ENCODE assay signal across 8 cellular contexts in the genomic region with DNA sequence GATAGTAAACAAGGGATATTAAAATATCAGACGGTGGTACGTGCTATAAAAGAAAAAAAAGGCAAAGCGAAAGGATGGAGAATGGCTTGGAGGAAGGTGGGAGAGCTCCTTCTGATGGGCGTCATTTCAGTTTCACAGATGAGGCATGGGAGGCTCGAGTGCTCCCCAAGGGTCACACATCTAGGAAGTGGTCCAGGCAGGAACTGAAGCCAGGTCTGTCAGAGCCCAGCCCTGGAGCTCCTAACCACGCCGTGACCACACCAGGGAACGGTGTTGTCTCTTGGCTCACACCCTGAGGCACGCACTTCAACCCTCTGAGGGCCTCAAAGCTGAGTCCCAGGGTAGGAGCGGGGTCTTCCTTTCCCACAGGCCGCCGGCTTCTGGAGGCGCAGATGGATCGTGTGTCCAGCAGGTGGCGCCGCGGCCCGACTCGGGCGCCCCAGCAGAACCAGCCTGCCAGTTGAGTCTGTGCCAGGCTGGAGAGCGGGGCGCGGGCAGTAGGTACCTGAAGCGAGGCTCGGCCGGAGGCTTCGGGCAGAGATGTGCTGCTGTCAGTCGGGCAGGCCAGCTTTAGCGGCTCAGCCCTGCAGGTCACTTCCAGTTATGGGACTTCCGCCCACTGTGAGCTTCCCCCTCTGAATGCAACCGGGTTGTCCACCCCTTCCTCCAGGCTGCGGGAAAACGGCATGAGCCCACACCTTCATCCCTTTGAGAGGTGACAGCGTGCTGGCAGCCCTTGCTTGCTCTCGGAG.
DNase-seq lines count a peak whose midpoint lies in the region; ATAC-seq and TF ChIP-seq lines count a peak whose summit lies in the region.

No MANE protein-coding gene starts in this region.

- H3K4me1 Mint-ChIP-seq in activated CD8-positive, alpha-beta memory T cell treated with anti-CD3 and anti-CD28 coated beads, Interleukin-2, amount 10 ng/mL, durations not matched to agents 7 days and 5 days: peaks cover 2% of the 10 kb centered on the region
- H3K4me1 Mint-ChIP-seq in naive B cell: peaks cover 0 to 4% (median 3%) of the 10 kb centered on the region in 3 donors
- no peaks in the 10 kb centered on the region for H3K4me1 Mint-ChIP-seq in stimulated activated naive CD8-positive, alpha-beta T cell treated with anti-CD3 and anti-CD28 coated beads, Interleukin-15, amount 100 ng/mL, for 72 hours

- peak; percentile 85 for TF ChIP-seq CTCF in AG09319 (IDR thresholded peaks at IDR 0.05; ENCODE audit: low read depth, low read length)

- H3K36me3 Mint-ChIP-seq in activated CD8-positive, alpha-beta memory T cell treated with anti-CD3 and anti-CD28 coated beads, Interleukin-2, amount 10 ng/mL, durations not matched to agents 7 days and 5 days: no peaks in the 10 kb centered on the region
- H3K36me3 Mint-ChIP-seq in naive B cell: no peaks in the 10 kb centered on the region

- H3K27ac Mint-ChIP-seq in activated CD8-positive, alpha-beta memory T cell treated with anti-CD3 and anti-CD28 coated beads, Interleukin-2, amount 10 ng/mL, durations not matched to agents 7 days and 5 days: no peak overlapping the region
- H3K27ac Mint-ChIP-seq in naive B cell: peak overlapping the region in 3 of 6 donors; percentile 14 to 50 (median 38)
- no peak overlapping the region for H3K27ac Mint-ChIP-seq in stimulated activated naive CD8-positive, alpha-beta T cell treated with anti-CD3 and anti-CD28 coated beads, Interleukin-15, amount 100 ng/mL, for 72 hours

- DNase-seq in AG09319 (ENCODE audit: extremely low read depth, low read depth) (no peak), NCI-H526 treated with DMSO at 0.1 percent for 48 hours (lab: John Stamatoyannopoulos, UW) (peak; percentile 9), fibroblast of gingiva (ENCODE audit: low read depth) (peak; percentile 29), naive B cell (peak; percentile 28), dedifferentiated amniotic fluid mesenchymal stem cell (ENCODE audit: extremely low spot score) (no peak)
- peak; percentile 46 for DNase-seq in activated CD8-positive, alpha-beta memory T cell treated with anti-CD3 and anti-CD28 coated beads, Interleukin-2, amount 10 ng/mL, durations not matched to agents 7 days and 5 days
- peak; percentile 49 to 57 for DNase-seq in stimulated activated naive CD8-positive, alpha-beta T cell treated with anti-CD3 and anti-CD28 coated beads, Interleukin-15, amount 100 ng/mL, for 72 hours

- no peaks in the 10 kb centered on the region for H3K9me3 Mint-ChIP-seq in activated CD8-positive, alpha-beta memory T cell treated with anti-CD3 and anti-CD28 coated beads, Interleukin-2, amount 10 ng/mL, durations not matched to agents 7 days and 5 days (ENCODE audit: low read depth)
- peaks cover 0 to 26% (median 18%) of the 10 kb centered on the region in 7 donors for H3K9me3 Mint-ChIP-seq in naive B cell
- peaks cover 8 to 18% of the 10 kb centered on the region in 2 donors for H3K9me3 Mint-ChIP-seq in stimulated activated naive CD8-positive, alpha-beta T cell treated with anti-CD3 and anti-CD28 coated beads, Interleukin-15, amount 100 ng/mL, for 72 hours

- CTCF ChIA-PET in activated CD8-positive, alpha-beta memory T cell treated with anti-CD3 and anti-CD28 coated beads, Interleukin-2, amount 10 ng/mL, durations not matched to agents 7 days and 5 days (lab: Charles Lee): interaction anchor here (0.5 to 3.1 kb wide), 29 partner anchors 9 to 296 kb away, joined by 3 to 22 read pairs (median 3); a partner anchor contains a TSS

- no peak overlapping the region for H3K4me3 Mint-ChIP-seq in activated CD8-positive, alpha-beta memory T cell treated with anti-CD3 and anti-CD28 coated beads, Interleukin-2, amount 10 ng/mL, durations not matched to agents 7 days and 5 days
- H3K4me3 Mint-ChIP-seq in naive B cell: no peak overlapping the region
- no peak overlapping the region for H3K4me3 Mint-ChIP-seq in stimulated activated naive CD8-positive, alpha-beta T cell treated with anti-CD3 and anti-CD28 coated beads, Interleukin-15, amount 100 ng/mL, for 72 hours

- peaks cover 7% of the 10 kb centered on the region for H3K27me3 Mint-ChIP-seq in activated CD8-positive, alpha-beta memory T cell treated with anti-CD3 and anti-CD28 coated beads, Interleukin-2, amount 10 ng/mL, durations not matched to agents 7 days and 5 days
- H3K27me3 Mint-ChIP-seq in naive B cell: peaks cover 5 to 29% (median 24%) of the 10 kb centered on the region in 3 donors
- peaks cover 12% of the 10 kb centered on the region for H3K27me3 Mint-ChIP-seq in stimulated activated naive CD8-positive, alpha-beta T cell treated with anti-CD3 and anti-CD28 coated beads, Interleukin-15, amount 100 ng/mL, for 72 hours

- ATAC-seq in GM18867 (IDR thresholded peaks at IDR 0.05; ENCODE audit: unreplicated experiment) (peak; percentile 46), naive B cell (ENCODE audit: low read depth in 2 of 2) (peak; percentile 41 to 59)
- peak; percentile 77 for ATAC-seq in activated CD8-positive, alpha-beta memory T cell treated with anti-CD3 and anti-CD28 coated beads, Interleukin-2, amount 10 ng/mL, durations not matched to agents 7 days and 5 days
- peak; percentile 72 for ATAC-seq in stimulated activated naive CD8-positive, alpha-beta T cell treated with anti-CD3 and anti-CD28 coated beads, Interleukin-15, amount 100 ng/mL, for 72 hours

Comparison
In these comparisons a context has a peak if more than half of its experiments do, and no peak if none do; other contexts are left out.
1. DNase-seq: peak in NCI-H526 treated with DMSO at 0.1 percent for 48 hours (single experiment), activated CD8-positive, alpha-beta memory T cell treated with anti-CD3 and anti-CD28 coated beads, Interleukin-2, amount 10 ng/mL, durations not matched to agents 7 days and 5 days (single experiment), fibroblast of gingiva (single experiment), naive B cell (single experiment) and stimulated activated naive CD8-positive, alpha-beta T cell treated with anti-CD3 and anti-CD28 coated beads, Interleukin-15, amount 100 ng/mL, for 72 hours (2 of 2); none in AG09319 (single experiment) and dedifferentiated amniotic fluid mesenchymal stem cell (single experiment).
2. Peak in every context shown above with its lines, with median percentiles within 50 percentile points of each other: ATAC-seq.